Comparison of ENCODE assay signal across 10 cellular contexts in the genomic region with DNA sequence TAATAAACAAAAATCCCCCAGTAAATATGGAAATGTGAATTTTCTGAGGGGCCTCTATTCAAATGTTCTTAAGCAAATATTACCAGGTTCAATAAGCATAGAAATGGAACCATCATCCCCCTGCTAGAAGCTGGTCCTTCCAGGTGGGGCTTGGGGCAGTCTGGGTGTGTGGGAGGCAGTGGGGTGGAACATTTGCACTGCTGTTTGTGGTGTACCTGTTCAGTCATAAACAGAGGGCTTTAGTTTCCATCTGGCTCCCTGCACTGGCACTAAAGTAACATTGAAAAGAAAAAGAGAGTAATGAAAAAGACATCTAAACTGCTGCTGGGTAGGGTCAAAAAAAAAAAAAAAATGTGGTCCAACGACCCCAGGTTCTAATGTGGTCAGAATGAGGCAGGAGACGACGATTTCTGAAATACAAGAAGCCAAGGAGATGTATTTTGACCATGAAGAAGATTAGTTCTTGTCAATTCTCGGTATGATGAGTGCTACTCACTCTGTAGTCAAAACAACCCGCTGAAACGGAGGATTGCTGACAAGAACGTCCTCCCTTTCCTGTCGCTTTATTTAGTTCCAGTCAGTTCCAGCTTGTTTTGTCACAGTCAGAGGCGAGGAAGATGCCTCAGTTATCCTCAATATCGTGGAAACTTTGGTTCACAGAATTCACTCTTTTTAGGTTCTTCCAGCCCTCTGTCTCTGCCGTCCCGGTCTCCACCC. TPM values are rescaled to one million over a fixed set of nuclear protein-coding genes. Genes with fewer than 3 reads are reported as not detected.
DNase-seq lines count a peak whose midpoint lies in the region; ATAC-seq, FAIRE-seq and TF ChIP-seq lines count a peak whose summit lies in the region.
"Had no signal": no experiment of that assay in that cellular context is flagged by ENCODE, and none has a peak within 500 bp of the region (broad histone marks: within the 10 kb centered on the region; RNA-seq: fewer than 3 reads in every experiment).

No MANE protein-coding gene starts in this region.

- H3K9me3 ChIP-seq in Karpas-422 (ENCODE audit: low read length): no peaks in the 10 kb centered on the region

- no peaks in the 10 kb centered on the region for H3K27me3 ChIP-seq in Karpas-422 (ENCODE audit: low read length)

- H3K27ac Mint-ChIP-seq in activated naive CD4-positive, alpha-beta T cell treated with anti-CD3 and anti-CD28 coated beads for 36 hours: peak overlapping the region; percentile 40
- H3K27ac Mint-ChIP-seq in stimulated activated effector memory CD8-positive, alpha-beta T cell treated with anti-CD3 and anti-CD28 coated beads, Interleukin-12 subunit alpha, Interleukin-12 subunit beta, amount 100 ng/mL, for 72 hours: peak overlapping the region; percentile 10
- no peak overlapping the region for H3K27ac Mint-ChIP-seq in mesothelial cell of epicardium

- FAIRE-seq in H54 (lab: Jason Lieb, UNC): no peak

- H3K36me3 ChIP-seq in Karpas-422 (ENCODE audit: insufficient read depth, low read length): no peaks in the 10 kb centered on the region

- peaks cover 28% of the 10 kb centered on the region for H3K27me3 Mint-ChIP-seq in activated naive CD4-positive, alpha-beta T cell treated with anti-CD3 and anti-CD28 coated beads for 36 hours (ENCODE audit: low read depth)
- no peaks in the 10 kb centered on the region for H3K27me3 Mint-ChIP-seq in mesothelial cell of epicardium (ENCODE audit: low read depth)

- H3K9me2 ChIP-seq in Karpas-422 (replicated peaks; ENCODE audit: insufficient read depth, low read length): no peaks in the 10 kb centered on the region

- H3K4me1 Mint-ChIP-seq in activated naive CD4-positive, alpha-beta T cell treated with anti-CD3 and anti-CD28 coated beads for 36 hours (ENCODE audit: low read depth): peaks cover 39% of the 10 kb centered on the region
- H3K4me1 Mint-ChIP-seq in stimulated activated effector memory CD8-positive, alpha-beta T cell treated with anti-CD3 and anti-CD28 coated beads, Interleukin-12 subunit alpha, Interleukin-12 subunit beta, amount 100 ng/mL, for 72 hours: peaks cover 43% of the 10 kb centered on the region
- H3K4me1 Mint-ChIP-seq in mesothelial cell of epicardium: peaks cover 13% of the 10 kb centered on the region

- no peak overlapping the region for H3K27ac ChIP-seq in Karpas-422 (ENCODE audit: low read length)

- H3K4me2 ChIP-seq in Karpas-422 (ENCODE audit: low read depth, low read length, poor library complexity, severe bottlenecking): peak overlapping the region; percentile 32

- TF ChIP-seq CTCF in mesothelial cell of epicardium (IDR thresholded peaks at IDR 0.05; ENCODE audit: unreplicated experiment): no peak

- no peaks in the 10 kb centered on the region for H3K79me2 ChIP-seq in Karpas-422 (ENCODE audit: low read length)

- CTCF ChIA-PET in activated naive CD4-positive, alpha-beta T cell treated with anti-CD3 and anti-CD28 coated beads for 36 hours (lab: Charles Lee): interaction anchor here (0.7 kb wide), 1 partner anchor 116 kb away, joined by 3 read pairs; no protein-coding TSS in a partner anchor

- peak overlapping the region; percentile 25; the same call in 1 of the 2 replicates for H2AFZ ChIP-seq in Karpas-422 (ENCODE audit: low read length)

- peaks cover 29% of the 10 kb centered on the region for H3K4me1 ChIP-seq in Karpas-422 (ENCODE audit: low read length)

- peak; percentile 39 for DNase-seq in activated naive CD4-positive, alpha-beta T cell treated with anti-CD3 and anti-CD28 coated beads for 36 hours
- no peak for DNase-seq in activated naive CD4-positive, alpha-beta T cell treated with Interleukin-2 at 50 U/mL for 16 hours
- no peak for DNase-seq in Karpas-422
- DNase-seq in stimulated activated effector memory CD8-positive, alpha-beta T cell treated with anti-CD3 and anti-CD28 coated beads, Interleukin-12 subunit alpha, Interleukin-12 subunit beta, amount 100 ng/mL, for 72 hours (ENCODE audit: low spot score in 2 of 2): peak in 1 of 2 donors; percentile 57
- DNase-seq in H54 (ENCODE audit: insufficient read length, low spot score): no peak
- no peak for DNase-seq in AG20443 (ENCODE audit: low spot score)
- no peak for DNase-seq in mesothelial cell of epicardium (ENCODE audit: low spot score in 2 of 2, unreplicated experiment in 2 of 2)
- DNase-seq: activated gamma-delta T cell treated with Interleukin-2 at 50 U/mL for 16 hours, AML-193 had no signal

- TF ChIP-seq POLR2A in H54 (IDR thresholded peaks at IDR 0.05; ENCODE audit: low read depth, low read length): no peak

- H4K20me1 ChIP-seq in Karpas-422 (ENCODE audit: insufficient read depth, low read depth, low read length): no peaks in the 10 kb centered on the region

- no peak overlapping the region for H3K4me3 Mint-ChIP-seq in activated naive CD4-positive, alpha-beta T cell treated with anti-CD3 and anti-CD28 coated beads for 36 hours
- peak overlapping the region; percentile 37 for H3K4me3 Mint-ChIP-seq in stimulated activated effector memory CD8-positive, alpha-beta T cell treated with anti-CD3 and anti-CD28 coated beads, Interleukin-12 subunit alpha, Interleukin-12 subunit beta, amount 100 ng/mL, for 72 hours
- no peak overlapping the region for H3K4me3 Mint-ChIP-seq in mesothelial cell of epicardium

- H3K4me3 ChIP-seq in Karpas-422 (ENCODE audit: low read length): no peak overlapping the region

- H3K36me3 Mint-ChIP-seq in activated naive CD4-positive, alpha-beta T cell treated with anti-CD3 and anti-CD28 coated beads for 36 hours (ENCODE audit: low read depth): no peaks in the 10 kb centered on the region
- H3K36me3 Mint-ChIP-seq in stimulated activated effector memory CD8-positive, alpha-beta T cell treated with anti-CD3 and anti-CD28 coated beads, Interleukin-12 subunit alpha, Interleukin-12 subunit beta, amount 100 ng/mL, for 72 hours: peaks cover 14% of the 10 kb centered on the region
- H3K36me3 Mint-ChIP-seq in mesothelial cell of epicardium: no peaks in the 10 kb centered on the region

- no peaks in the 10 kb centered on the region for H3K9me3 Mint-ChIP-seq in activated naive CD4-positive, alpha-beta T cell treated with anti-CD3 and anti-CD28 coated beads for 36 hours
- H3K9me3 Mint-ChIP-seq in stimulated activated effector memory CD8-positive, alpha-beta T cell treated with anti-CD3 and anti-CD28 coated beads, Interleukin-12 subunit alpha, Interleukin-12 subunit beta, amount 100 ng/mL, for 72 hours: no peaks in the 10 kb centered on the region
- peaks cover 4% of the 10 kb centered on the region for H3K9me3 Mint-ChIP-seq in mesothelial cell of epicardium

- ATAC-seq in HG02642 (IDR thresholded peaks at IDR 0.05; ENCODE audit: poor library complexity, unreplicated experiment): peak; percentile 67
- ATAC-seq in stimulated activated effector memory CD8-positive, alpha-beta T cell treated with anti-CD3 and anti-CD28 coated beads, Interleukin-12 subunit alpha, Interleukin-12 subunit beta, amount 100 ng/mL, for 72 hours: peak; percentile 23

- no peak overlapping the region for H3K9ac ChIP-seq in Karpas-422 (ENCODE audit: low read length)

- intact Hi-C loops in activated naive CD4-positive, alpha-beta T cell treated with anti-CD3 and anti-CD28 coated beads for 36 hours (cut with micrococcal nuclease): loop anchor here (5.0 to 10.0 kb wide), 3 partner anchors 348 to 1552 kb away; a partner anchor contains a TSS

RNA-seq across cellular contexts. Expression of a gene that starts 44.2 kb away (rescaled TPM):
- not detected for total RNA-seq in activated naive CD4-positive, alpha-beta T cell treated with anti-CD3 and anti-CD28 coated beads for 36 hours
- total RNA-seq in Karpas-422 (2014; rRNA removed; shearing (Covaris generic); ENCODE audit: low replicate concordance): not detected in 2 replicates
- total RNA-seq in mesothelial cell of epicardium: 0.29 to 0.78 TPM (median 0.72 TPM) in 3 replicates

RNA-seq across cellular contexts. Expression of a gene that starts 44.3 kb away (rescaled TPM):
- total RNA-seq in activated naive CD4-positive, alpha-beta T cell treated with anti-CD3 and anti-CD28 coated beads for 36 hours: 1 to 10 TPM; 9.4 to 9.8 TPM
- total RNA-seq in Karpas-422 (2014; rRNA removed; shearing (Covaris generic); ENCODE audit: low replicate concordance): 23.7 and 43.9 TPM in 2 replicates
- total RNA-seq in mesothelial cell of epicardium: 38.6 to 39.8 TPM (median 38.7 TPM) in 3 replicates
